Comparison of ENCODE assay signal across 8 cellular contexts in genomic region chr11:16986434-16987204, GRCh38. TPM values are rescaled to one million over a fixed set of nuclear protein-coding genes. Genes with fewer than 3 reads are reported as not detected.
A peak's percentile ranks its signal among the peaks of the same experiment; 100 is the strongest.
DNase-seq lines count a peak whose midpoint lies in the region; ATAC-seq and TF ChIP-seq lines count a peak whose summit lies in the region.

No MANE protein-coding gene starts in this region.

- no peaks in the 10 kb centered on the region for H4K20me1 ChIP-seq in BLaER1

- POLR2A ChIA-PET in activated B cell treated with CpG ODN at 0.5 μM for 24 hours (lab: Charles Lee) = no interaction called here

- peak overlapping the region; percentile 52 for H3K4me3 Mint-ChIP-seq in activated B cell treated with CpG ODN at 0.5 μM for 24 hours

- peaks cover 16% of the 10 kb centered on the region for H3K4me1 Mint-ChIP-seq in activated B cell treated with CpG ODN at 0.5 μM for 24 hours

- H3K27me3 Mint-ChIP-seq in activated B cell treated with CpG ODN at 0.5 μM for 24 hours = no peaks in the 10 kb centered on the region

- H3K27ac Mint-ChIP-seq in activated B cell treated with CpG ODN at 0.5 μM for 24 hours = peak overlapping the region; percentile 81

- intact Hi-C loops in activated B cell treated with CpG ODN at 0.5 μM for 24 hours (cut with micrococcal nuclease) (loop anchor here (2.0 to 5.0 kb wide), 2 partner anchors 30 to 34 kb away; no protein-coding TSS in a partner anchor), dorsolateral prefrontal cortex (cut with DNase I) (no loop called here)

- H3K27me3 ChIP-seq in BLaER1 (no peaks in the 10 kb centered on the region), dorsolateral prefrontal cortex (no peaks in the 10 kb centered on the region)

- no peak overlapping the region for H3K9ac ChIP-seq in BLaER1

- ATAC-seq in HG03139 (IDR thresholded peaks at IDR 0.05; ENCODE audit: unreplicated experiment) (peak; percentile 96), activated B cell treated with CpG ODN at 0.5 μM for 24 hours (ENCODE audit: low read depth) (peak; percentile 93), esophagus mucosa (peak; percentile 69)

- H3K4me3 ChIP-seq in BLaER1 (no peak overlapping the region), dorsolateral prefrontal cortex (no peak overlapping the region)

- H3K36me3 Mint-ChIP-seq in activated B cell treated with CpG ODN at 0.5 μM for 24 hours (ENCODE audit: low read depth) = no peaks in the 10 kb centered on the region

- H3K9me3 ChIP-seq in BLaER1 = no peaks in the 10 kb centered on the region

- TF ChIP-seq CTCF in activated B cell treated with CpG ODN at 0.5 μM for 24 hours (IDR thresholded peaks at IDR 0.05) (no peak), dorsolateral prefrontal cortex (IDR thresholded peaks at IDR 0.05 in 54 of 56, conservative IDR thresholded peaks at IDR 0.05 in 2 of 56; ENCODE audit: low read depth in 1 of 56, partially characterized antibody in 56 of 56) (no peak)

- peak overlapping the region; percentile 38 for H3K4me2 ChIP-seq in BLaER1

- H3K36me3 ChIP-seq in BLaER1 = no peaks in the 10 kb centered on the region

- peaks cover 15% of the 10 kb centered on the region for H3K4me1 ChIP-seq in BLaER1

- no peaks in the 10 kb centered on the region for H3K9me3 Mint-ChIP-seq in activated B cell treated with CpG ODN at 0.5 μM for 24 hours

- DNase-seq in GM19238 (ENCODE audit: insufficient read length, low spot score) (peak; percentile 78), activated B cell treated with CpG ODN at 0.5 μM for 24 hours (no peak), mesenteric fat pad (ENCODE audit: low spot score) (no peak), dorsolateral prefrontal cortex (no peak)
- DNase-seq in stimulated activated CD4-positive, alpha-beta T cell treated with anti-CD3 and anti-CD28 coated beads, TNF-alpha, amount 100 ng/mL, for 4 hours (ENCODE audit: low read depth in 3 of 3) = peak in 2 of 3 experiments; percentile 2 to 18

- H3K27ac ChIP-seq in BLaER1 (no peak overlapping the region), dorsolateral prefrontal cortex (no peak overlapping the region)

- CTCF ChIA-PET in activated B cell treated with CpG ODN at 0.5 μM for 24 hours (lab: Charles Lee) = no interaction called here

RNA-seq across cellular contexts. Expression of gene PLEKHA7, which starts 27.6 kb away (rescaled TPM):
- total RNA-seq in activated B cell treated with CpG ODN at 0.5 μM for 24 hours (4.9 and 6.8 TPM in 2 replicates), esophagus mucosa (48.2 TPM), mesenteric fat pad (43.2 TPM), dorsolateral prefrontal cortex (10 to 100 TPM in 111 of 120 experiments, 1 to 10 TPM in 9; 6.5 to 36.4 (median 15.1) TPM)

Comparison
In these comparisons a context has a peak if more than half of its experiments do, and no peak if none do; other contexts are left out.
1. DNase-seq: peak in GM19238 (single experiment) and stimulated activated CD4-positive, alpha-beta T cell treated with anti-CD3 and anti-CD28 coated beads, TNF-alpha, amount 100 ng/mL, for 4 hours (2 of 3); none in activated B cell treated with CpG ODN at 0.5 μM for 24 hours (single experiment), mesenteric fat pad (single experiment) and dorsolateral prefrontal cortex (0 of 10).
2. Peak in every context shown above with its lines, with median percentiles within 50 percentile points of each other: ATAC-seq.